Comparison of ENCODE assay signal across 1 cellular context in genomic region chr5:146813748-146814147, GRCh38.
TF ChIP-seq lines count a peak whose summit lies in the region.

No MANE protein-coding gene starts in this region.

TF ChIP-seq in GM23338, 12 proteins besides CTCF, POLR2A, EP300 and RAD21 (continued from another document):
- TF ChIP-seq ZNF462 (CRISPR knock-in tag; IDR thresholded peaks at IDR 0.05) (no peak), STAT1 (IDR thresholded peaks at IDR 0.05; ENCODE audit: unreplicated experiment) (no peak), ZNF331 (CRISPR knock-in tag; IDR thresholded peaks at IDR 0.05; ENCODE audit: low read depth) (no peak), JUNB (IDR thresholded peaks at IDR 0.05; ENCODE audit: unreplicated experiment) (no peak), POLR2AphosphoS5 (IDR thresholded peaks at IDR 0.05; ENCODE audit: low read depth) (no peak), ZNF114 (CRISPR knock-in tag; IDR thresholded peaks at IDR 0.05) (no peak), CREB1 (CRISPR knock-in tag; IDR thresholded peaks at IDR 0.05; ENCODE audit: low read depth) (no peak)
